10 cellular contexts compared by ENCODE assay signal in genomic region chr6:35517978-35518377, GRCh38. TPM values are rescaled to one million over a fixed set of nuclear protein-coding genes. Genes with fewer than 3 reads are reported as not detected.
"Had no signal": no experiment of that assay in that cellular context is flagged by ENCODE, and none has a peak within 500 bp of the region (broad histone marks: within the 10 kb centered on the region; RNA-seq: fewer than 3 reads in every experiment).

No MANE protein-coding gene starts in this region.

RNA-seq across cellular contexts. Expression of gene TULP1, which starts 5.3 kb away (rescaled TPM):
- total RNA-seq: activated CD4-positive, alpha-beta memory T cell treated with anti-CD3 and anti-CD28 coated beads, Interleukin-2, amount 10 ng/mL, durations not matched to agents 7 days and 5 days; activated CD4-positive, alpha-beta T cell treated with anti-CD3 and anti-CD28 coated beads, Interleukin-2, amount 10 ng/mL, durations not matched to agents 7 days and 5 days; activated naive CD4-positive, alpha-beta T cell treated with anti-CD3 and anti-CD28 coated beads, Interleukin-2, amount 50 U/mL, for 72 hours; activated naive CD8-positive, alpha-beta T cell treated with anti-CD3 and anti-CD28 coated beads, Interleukin-2, amount 10 ng/mL, durations not matched to agents 7 days and 5 days; activated T-cell treated with anti-CD3 and anti-CD28 coated beads, Interleukin-2, amount 50 U/mL, for 72 hours; astrocyte; cardiac septum; foreskin keratinocyte; gastrocnemius medialis; heart left ventricle had no signal
- polyA plus RNA-seq: foreskin keratinocyte had no signal
